ENCODE assay signal across 1 cellular context in genomic region chr22:45960477-45961386, GRCh38.
TF ChIP-seq lines count a peak whose summit lies in the region.

No MANE protein-coding gene starts in this region.

TF ChIP-seq in GM23338, 12 proteins besides CTCF, POLR2A, EP300 and RAD21 (continued from another document):
- no peak for TF ChIP-seq ETS1 (IDR thresholded peaks at IDR 0.05)
- TF ChIP-seq, protein P1, sequence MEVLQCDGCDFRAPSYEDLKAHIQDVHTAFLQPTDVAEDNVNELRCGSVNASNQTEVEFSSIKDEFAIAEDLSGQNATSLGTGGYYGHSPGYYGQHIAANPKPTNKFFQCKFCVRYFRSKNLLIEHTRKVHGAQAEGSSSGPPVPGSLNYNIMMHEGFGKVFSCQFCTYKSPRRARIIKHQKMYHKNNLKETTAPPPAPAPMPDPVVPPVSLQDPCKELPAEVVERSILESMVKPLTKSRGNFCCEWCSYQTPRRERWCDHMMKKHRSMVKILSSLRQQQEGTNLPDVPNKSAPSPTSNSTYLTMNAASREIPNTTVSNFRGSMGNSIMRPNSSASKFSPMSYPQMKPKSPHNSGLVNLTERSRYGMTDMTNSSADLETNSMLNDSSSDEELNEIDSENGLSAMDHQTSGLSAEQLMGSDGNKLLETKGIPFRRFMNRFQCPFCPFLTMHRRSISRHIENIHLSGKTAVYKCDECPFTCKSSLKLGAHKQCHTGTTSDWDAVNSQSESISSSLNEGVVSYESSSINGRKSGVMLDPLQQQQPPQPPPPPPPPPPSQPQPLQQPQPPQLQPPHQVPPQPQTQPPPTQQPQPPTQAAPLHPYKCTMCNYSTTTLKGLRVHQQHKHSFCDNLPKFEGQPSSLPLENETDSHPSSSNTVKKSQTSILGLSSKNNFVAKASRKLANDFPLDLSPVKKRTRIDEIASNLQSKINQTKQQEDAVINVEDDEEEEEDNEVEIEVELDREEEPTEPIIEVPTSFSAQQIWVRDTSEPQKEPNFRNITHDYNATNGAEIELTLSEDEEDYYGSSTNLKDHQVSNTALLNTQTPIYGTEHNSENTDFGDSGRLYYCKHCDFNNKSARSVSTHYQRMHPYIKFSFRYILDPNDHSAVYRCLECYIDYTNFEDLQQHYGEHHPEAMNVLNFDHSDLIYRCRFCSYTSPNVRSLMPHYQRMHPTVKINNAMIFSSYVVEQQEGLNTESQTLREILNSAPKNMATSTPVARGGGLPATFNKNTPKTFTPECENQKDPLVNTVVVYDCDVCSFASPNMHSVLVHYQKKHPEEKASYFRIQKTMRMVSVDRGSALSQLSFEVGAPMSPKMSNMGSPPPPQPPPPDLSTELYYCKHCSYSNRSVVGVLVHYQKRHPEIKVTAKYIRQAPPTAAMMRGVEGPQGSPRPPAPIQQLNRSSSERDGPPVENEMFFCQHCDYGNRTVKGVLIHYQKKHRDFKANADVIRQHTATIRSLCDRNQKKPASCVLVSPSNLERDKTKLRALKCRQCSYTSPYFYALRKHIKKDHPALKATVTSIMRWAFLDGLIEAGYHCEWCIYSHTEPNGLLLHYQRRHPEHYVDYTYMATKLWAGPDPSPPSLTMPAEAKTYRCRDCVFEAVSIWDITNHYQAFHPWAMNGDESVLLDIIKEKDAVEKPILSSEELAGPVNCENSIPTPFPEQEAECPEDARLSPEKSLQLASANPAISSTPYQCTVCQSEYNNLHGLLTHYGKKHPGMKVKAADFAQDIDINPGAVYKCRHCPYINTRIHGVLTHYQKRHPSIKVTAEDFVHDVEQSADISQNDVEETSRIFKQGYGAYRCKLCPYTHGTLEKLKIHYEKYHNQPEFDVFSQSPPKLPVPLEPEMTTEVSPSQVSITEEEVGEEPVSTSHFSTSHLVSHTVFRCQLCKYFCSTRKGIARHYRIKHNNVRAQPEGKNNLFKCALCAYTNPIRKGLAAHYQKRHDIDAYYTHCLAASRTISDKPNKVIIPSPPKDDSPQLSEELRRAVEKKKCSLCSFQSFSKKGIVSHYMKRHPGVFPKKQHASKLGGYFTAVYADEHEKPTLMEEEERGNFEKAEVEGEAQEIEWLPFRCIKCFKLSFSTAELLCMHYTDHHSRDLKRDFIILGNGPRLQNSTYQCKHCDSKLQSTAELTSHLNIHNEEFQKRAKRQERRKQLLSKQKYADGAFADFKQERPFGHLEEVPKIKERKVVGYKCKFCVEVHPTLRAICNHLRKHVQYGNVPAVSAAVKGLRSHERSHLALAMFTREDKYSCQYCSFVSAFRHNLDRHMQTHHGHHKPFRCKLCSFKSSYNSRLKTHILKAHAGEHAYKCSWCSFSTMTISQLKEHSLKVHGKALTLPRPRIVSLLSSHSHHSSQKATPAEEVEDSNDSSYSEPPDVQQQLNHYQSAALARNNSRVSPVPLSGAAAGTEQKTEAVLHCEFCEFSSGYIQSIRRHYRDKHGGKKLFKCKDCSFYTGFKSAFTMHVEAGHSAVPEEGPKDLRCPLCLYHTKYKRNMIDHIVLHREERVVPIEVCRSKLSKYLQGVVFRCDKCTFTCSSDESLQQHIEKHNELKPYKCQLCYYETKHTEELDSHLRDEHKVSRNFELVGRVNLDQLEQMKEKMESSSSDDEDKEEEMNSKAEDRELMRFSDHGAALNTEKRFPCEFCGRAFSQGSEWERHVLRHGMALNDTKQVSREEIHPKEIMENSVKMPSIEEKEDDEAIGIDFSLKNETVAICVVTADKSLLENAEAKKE (CRISPR knock-in tag; IDR thresholded peaks at IDR 0.05): no peak
TF ChIP-seq in GM23338: peak in this region for 0.
